2 cellular contexts compared by ENCODE assay signal in the genomic region with DNA sequence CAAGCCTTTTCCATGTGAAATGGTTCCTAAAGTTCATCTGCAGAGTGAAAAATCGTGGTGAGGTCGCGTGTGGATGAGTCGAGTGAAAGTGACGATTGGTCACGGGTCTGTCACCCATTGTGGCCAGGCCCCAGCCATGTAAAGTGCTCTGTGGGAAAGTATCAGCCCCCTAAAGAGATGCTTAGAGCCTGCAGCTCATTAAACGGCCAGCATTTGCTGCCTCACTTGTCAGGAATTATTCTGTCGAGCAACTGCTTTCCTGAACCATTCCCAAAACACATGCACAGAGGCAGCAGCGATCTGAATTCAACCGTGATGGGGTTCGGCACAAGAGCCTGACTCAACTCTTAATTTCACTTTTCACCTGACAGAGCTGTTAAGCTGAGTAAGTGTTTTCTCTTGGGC.
TF ChIP-seq lines count a peak whose summit lies in the region.

No MANE protein-coding gene starts in this region.

TF ChIP-seq in SK-N-SH, 30 proteins besides CTCF, POLR2A, EP300 and RAD21 (continued from another document):
- TF ChIP-seq, protein P1, sequence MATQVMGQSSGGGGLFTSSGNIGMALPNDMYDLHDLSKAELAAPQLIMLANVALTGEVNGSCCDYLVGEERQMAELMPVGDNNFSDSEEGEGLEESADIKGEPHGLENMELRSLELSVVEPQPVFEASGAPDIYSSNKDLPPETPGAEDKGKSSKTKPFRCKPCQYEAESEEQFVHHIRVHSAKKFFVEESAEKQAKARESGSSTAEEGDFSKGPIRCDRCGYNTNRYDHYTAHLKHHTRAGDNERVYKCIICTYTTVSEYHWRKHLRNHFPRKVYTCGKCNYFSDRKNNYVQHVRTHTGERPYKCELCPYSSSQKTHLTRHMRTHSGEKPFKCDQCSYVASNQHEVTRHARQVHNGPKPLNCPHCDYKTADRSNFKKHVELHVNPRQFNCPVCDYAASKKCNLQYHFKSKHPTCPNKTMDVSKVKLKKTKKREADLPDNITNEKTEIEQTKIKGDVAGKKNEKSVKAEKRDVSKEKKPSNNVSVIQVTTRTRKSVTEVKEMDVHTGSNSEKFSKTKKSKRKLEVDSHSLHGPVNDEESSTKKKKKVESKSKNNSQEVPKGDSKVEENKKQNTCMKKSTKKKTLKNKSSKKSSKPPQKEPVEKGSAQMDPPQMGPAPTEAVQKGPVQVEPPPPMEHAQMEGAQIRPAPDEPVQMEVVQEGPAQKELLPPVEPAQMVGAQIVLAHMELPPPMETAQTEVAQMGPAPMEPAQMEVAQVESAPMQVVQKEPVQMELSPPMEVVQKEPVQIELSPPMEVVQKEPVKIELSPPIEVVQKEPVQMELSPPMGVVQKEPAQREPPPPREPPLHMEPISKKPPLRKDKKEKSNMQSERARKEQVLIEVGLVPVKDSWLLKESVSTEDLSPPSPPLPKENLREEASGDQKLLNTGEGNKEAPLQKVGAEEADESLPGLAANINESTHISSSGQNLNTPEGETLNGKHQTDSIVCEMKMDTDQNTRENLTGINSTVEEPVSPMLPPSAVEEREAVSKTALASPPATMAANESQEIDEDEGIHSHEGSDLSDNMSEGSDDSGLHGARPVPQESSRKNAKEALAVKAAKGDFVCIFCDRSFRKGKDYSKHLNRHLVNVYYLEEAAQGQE (IDR thresholded peaks at IDR 0.05; ENCODE audit: low read depth, low read length): no peak
- no peak for TF ChIP-seq MAX (IDR thresholded peaks at IDR 0.05; ENCODE audit: low read depth)
- no peak for TF ChIP-seq EZH2phosphoT487 (IDR thresholded peaks at IDR 0.05; ENCODE audit: borderline replicate concordance, low read depth)
- TF ChIP-seq GATA2 (CRISPR knock-in tag; IDR thresholded peaks at IDR 0.05): no peak
- TF ChIP-seq USF1 (IDR thresholded peaks at IDR 0.05; ENCODE audit: borderline replicate concordance, low read depth): no peak
- no peak for TF ChIP-seq SMC3 (IDR thresholded peaks at IDR 0.05; ENCODE audit: low read depth, low read length)
- no peak for TF ChIP-seq TCF12 (IDR thresholded peaks at IDR 0.05)
- TF ChIP-seq JUND (IDR thresholded peaks at IDR 0.05): no peak

TF ChIP-seq in SK-N-SH treated with all-trans-retinoic acid at 6 μM for 48 hours, 23 proteins besides CTCF, POLR2A, EP300 and RAD21 (continued from another document):
- TF ChIP-seq PATZ1 (CRISPR knock-in tag; IDR thresholded peaks at IDR 0.05; ENCODE audit: borderline replicate concordance) (no peak), ZFP3 (CRISPR knock-in tag; IDR thresholded peaks at IDR 0.05) (no peak), PPARA (CRISPR knock-in tag; IDR thresholded peaks at IDR 0.05; ENCODE audit: borderline replicate concordance) (no peak), SNAI2 (CRISPR knock-in tag; IDR thresholded peaks at IDR 0.05) (no peak), ZNF8 (CRISPR knock-in tag; IDR thresholded peaks at IDR 0.05) (no peak), BACH2 (CRISPR knock-in tag; IDR thresholded peaks at IDR 0.05; ENCODE audit: borderline replicate concordance) (no peak), ZFP30 (CRISPR knock-in tag; IDR thresholded peaks at IDR 0.05) (no peak), ZC3H10 (CRISPR knock-in tag; IDR thresholded peaks at IDR 0.05) (no peak), OSR1 (CRISPR knock-in tag; IDR thresholded peaks at IDR 0.05) (no peak), RARB (CRISPR knock-in tag; IDR thresholded peaks at IDR 0.05) (no peak)
- TF ChIP-seq, protein P2, sequence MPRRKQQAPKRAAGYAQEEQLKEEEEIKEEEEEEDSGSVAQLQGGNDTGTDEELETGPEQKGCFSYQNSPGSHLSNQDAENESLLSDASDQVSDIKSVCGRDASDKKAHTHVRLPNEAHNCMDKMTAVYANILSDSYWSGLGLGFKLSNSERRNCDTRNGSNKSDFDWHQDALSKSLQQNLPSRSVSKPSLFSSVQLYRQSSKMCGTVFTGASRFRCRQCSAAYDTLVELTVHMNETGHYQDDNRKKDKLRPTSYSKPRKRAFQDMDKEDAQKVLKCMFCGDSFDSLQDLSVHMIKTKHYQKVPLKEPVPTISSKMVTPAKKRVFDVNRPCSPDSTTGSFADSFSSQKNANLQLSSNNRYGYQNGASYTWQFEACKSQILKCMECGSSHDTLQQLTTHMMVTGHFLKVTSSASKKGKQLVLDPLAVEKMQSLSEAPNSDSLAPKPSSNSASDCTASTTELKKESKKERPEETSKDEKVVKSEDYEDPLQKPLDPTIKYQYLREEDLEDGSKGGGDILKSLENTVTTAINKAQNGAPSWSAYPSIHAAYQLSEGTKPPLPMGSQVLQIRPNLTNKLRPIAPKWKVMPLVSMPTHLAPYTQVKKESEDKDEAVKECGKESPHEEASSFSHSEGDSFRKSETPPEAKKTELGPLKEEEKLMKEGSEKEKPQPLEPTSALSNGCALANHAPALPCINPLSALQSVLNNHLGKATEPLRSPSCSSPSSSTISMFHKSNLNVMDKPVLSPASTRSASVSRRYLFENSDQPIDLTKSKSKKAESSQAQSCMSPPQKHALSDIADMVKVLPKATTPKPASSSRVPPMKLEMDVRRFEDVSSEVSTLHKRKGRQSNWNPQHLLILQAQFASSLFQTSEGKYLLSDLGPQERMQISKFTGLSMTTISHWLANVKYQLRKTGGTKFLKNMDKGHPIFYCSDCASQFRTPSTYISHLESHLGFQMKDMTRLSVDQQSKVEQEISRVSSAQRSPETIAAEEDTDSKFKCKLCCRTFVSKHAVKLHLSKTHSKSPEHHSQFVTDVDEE (CRISPR knock-in tag; IDR thresholded peaks at IDR 0.05): no peak
- TF ChIP-seq, protein P3, sequence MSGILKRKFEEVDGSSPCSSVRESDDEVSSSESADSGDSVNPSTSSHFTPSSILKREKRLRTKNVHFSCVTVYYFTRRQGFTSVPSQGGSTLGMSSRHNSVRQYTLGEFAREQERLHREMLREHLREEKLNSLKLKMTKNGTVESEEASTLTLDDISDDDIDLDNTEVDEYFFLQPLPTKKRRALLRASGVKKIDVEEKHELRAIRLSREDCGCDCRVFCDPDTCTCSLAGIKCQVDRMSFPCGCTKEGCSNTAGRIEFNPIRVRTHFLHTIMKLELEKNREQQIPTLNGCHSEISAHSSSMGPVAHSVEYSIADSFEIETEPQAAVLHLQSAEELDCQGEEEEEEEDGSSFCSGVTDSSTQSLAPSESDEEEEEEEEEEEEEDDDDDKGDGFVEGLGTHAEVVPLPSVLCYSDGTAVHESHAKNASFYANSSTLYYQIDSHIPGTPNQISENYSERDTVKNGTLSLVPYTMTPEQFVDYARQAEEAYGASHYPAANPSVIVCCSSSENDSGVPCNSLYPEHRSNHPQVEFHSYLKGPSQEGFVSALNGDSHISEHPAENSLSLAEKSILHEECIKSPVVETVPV (CRISPR knock-in tag; IDR thresholded peaks at IDR 0.05): no peak
